20 cellular contexts compared by ENCODE assay signal in genomic region chr11:32050256-32050655, GRCh38.
"Had no signal": no experiment of that assay in that cellular context is flagged by ENCODE, and none has a peak within 500 bp of the region (broad histone marks: within the 10 kb centered on the region; RNA-seq: fewer than 3 reads in every experiment).

No MANE protein-coding gene starts in this region.

- H3K36me3 Mint-ChIP-seq: IgD-negative memory B cell had no signal

- H3K4me3 Mint-ChIP-seq: IgD-negative memory B cell had no signal

- H3K27ac Mint-ChIP-seq: IgD-negative memory B cell had no signal

- DNase-seq: Kasumi-1, MV-4-11, NCI-H1048, NCI-H1436, NCI-H187 treated with DMSO at 0.1 percent for 48 hours, NCI-H2029 treated with DMSO at 0.1 percent for 48 hours, NCI-H226, NCI-H446, NCI-H510A, NCI-H524 treated with DMSO at 0.1 percent for 48 hours, NCI-H82, Right ventricle myocardium superior, RPMI8226, SIG-M5 had no signal

- H3K36me3 ChIP-seq: SJSA1 had no signal

- H3K4me3 ChIP-seq: K562, SJSA1, SK-N-MC had no signal

- H3K9me3 Mint-ChIP-seq: IgD-negative memory B cell had no signal

- H3K4me1 ChIP-seq: SJSA1 had no signal

- H3K27ac ChIP-seq: HL-60, KMS-11, SJSA1, SK-N-MC had no signal

- ATAC-seq: K562 had no signal

- H3K9me3 ChIP-seq: SJSA1 had no signal
